Comparison of ENCODE assay signal across 16 cellular contexts in the genomic region with DNA sequence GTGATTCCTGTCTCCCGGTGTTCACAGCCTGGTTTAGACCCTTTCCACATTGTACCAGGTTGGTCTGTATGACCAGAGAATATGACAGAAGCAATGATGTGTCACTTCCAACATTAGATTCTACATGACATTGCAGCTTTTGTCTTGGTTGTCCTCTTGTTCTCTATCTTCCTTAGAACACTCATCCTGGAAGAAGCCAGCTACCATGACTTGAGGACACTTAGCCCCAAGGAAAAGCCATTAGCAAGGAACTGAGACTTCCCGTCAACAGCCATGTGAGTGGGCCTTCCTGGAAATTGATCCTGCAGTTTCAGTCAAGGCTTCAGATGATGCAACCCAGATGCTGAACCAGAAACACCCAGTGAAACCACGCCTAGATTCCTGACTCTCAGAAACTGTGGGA.
A peak's percentile ranks its signal among the peaks of the same experiment; 100 is the strongest.
DNase-seq lines count a peak whose midpoint lies in the region; ATAC-seq, FAIRE-seq and TF ChIP-seq lines count a peak whose summit lies in the region.
"Had no signal": no experiment of that assay in that cellular context is flagged by ENCODE, and none has a peak within 500 bp of the region (broad histone marks: within the 10 kb centered on the region; RNA-seq: fewer than 3 reads in every experiment).

No MANE protein-coding gene starts in this region.

- FAIRE-seq in A549 (lab: Jason Lieb, UNC) (no peak), K562 (lab: Jason Lieb, UNC) (peak; percentile 19)

- H3K27me3 ChIP-seq in K562 (ENCODE audit: control insufficient read depth in 2 of 2, insufficient read depth in 2 of 2, low read length in 2 of 2): no peaks in the 10 kb centered on the region
- H3K27me3 ChIP-seq: tibial artery had no signal

- H3K9me1 ChIP-seq in K562 (ENCODE audit: control insufficient read depth, insufficient read depth, low read length): no peaks in the 10 kb centered on the region

- H2AFZ ChIP-seq in K562 (ENCODE audit: low read depth, low read length): peak overlapping the region; percentile 64

- DNase-seq in A549 (ENCODE audit: low read depth in 1 of 2, low spot score in 1 of 2): peak in 1 of 2 experiments; percentile 65
- DNase-seq in K562 (ENCODE audit: extremely low read depth in 1 of 4, low spot score in 3 of 4): peak in 1 of 4 experiments; percentile 39
- peak; percentile 83 for DNase-seq in iris pigment epithelial cell (ENCODE audit: low read depth)
- DNase-seq in activated CD8-positive, alpha-beta memory T cell treated with anti-CD3 and anti-CD28 coated beads for 24 hours: no peak
- no peak for DNase-seq in NCI-H146 (lab: John Stamatoyannopoulos, UW)
- DNase-seq: activated CD4-positive, alpha-beta T cell treated with anti-CD3 and anti-CD28 coated beads, Interleukin-2, amount 10 ng/mL, durations not matched to agents 24 days and 14 days; activated naive CD4-positive, alpha-beta T cell; effector CD8-positive, alpha-beta T cell; NCI-H187 treated with DMSO at 0.1 percent for 48 hours; nucleus accumbens; SIG-M5 had no signal

- H3K4me3 ChIP-seq in A549 (no peak overlapping the region), HEK293 (ENCODE audit: low read depth, low read length) (no peak overlapping the region), K562 (no peak overlapping the region)
- H3K4me3 ChIP-seq: tibial artery had no signal

- TF ChIP-seq CTCF in A549 (IDR thresholded peaks at IDR 0.05) (no peak), HEK293 (tag by site-specific recombination; IDR thresholded peaks at IDR 0.05) (no peak), K562 (IDR thresholded peaks at IDR 0.05 in 2 of 3, conservative IDR thresholded peaks at IDR 0.05 in 1 of 3; ENCODE audit: insufficient read depth in 2 of 3, low read depth in 1 of 3, low read length in 3 of 3) (no peak)

- POLR2A ChIA-PET in A549 (lab: Yijun Ruan, JAX): no interaction called here
- POLR2A ChIA-PET in HEK293 (lab: Yijun Ruan, JAX): no interaction called here
- POLR2A ChIA-PET in K562 (lab: Yijun Ruan, JAX): interaction anchor here (0.6 kb wide), 1 partner anchor 296 kb away, joined by 3 read pairs; no protein-coding TSS in a partner anchor

- no TSS peak for BruUV-seq in K562 (replicated peaks; lab: Mats Ljungman, UMichigan)

- TF ChIP-seq RAD21 in A549 (conservative IDR thresholded peaks at IDR 0.05 in 1 of 2, IDR thresholded peaks at IDR 0.05 in 1 of 2) (no peak), K562 (CRISPR knock-in tag; conservative IDR thresholded peaks at IDR 0.05 in 1 of 2, IDR thresholded peaks at IDR 0.05 in 1 of 2) (no peak; a peak in 1 of 4 replicates)

- H3K9me3 ChIP-seq in A549 (no peaks in the 10 kb centered on the region), HEK293 (ENCODE audit: control insufficient read depth, insufficient read depth, low read depth, low read length) (no peaks in the 10 kb centered on the region), K562 (replicated peaks; ENCODE audit: control insufficient read depth, insufficient read depth, low read depth, low read length) (no peaks in the 10 kb centered on the region)
- H3K9me3 ChIP-seq: tibial artery had no signal

- TF ChIP-seq EP300 in A549 (IDR thresholded peaks at IDR 0.05) (no peak), K562 (IDR thresholded peaks at IDR 0.05; ENCODE audit: low read length) (peak; percentile 85)

- H3K79me2 ChIP-seq in K562 (ENCODE audit: control insufficient read depth, insufficient read depth, low read length): no peaks in the 10 kb centered on the region

- in situ Hi-C loops in K562 (cut with MboI): no loop called here

- intact Hi-C loops in K562 (cut with micrococcal nuclease): loop anchor here (2.0 kb wide), 1 partner anchor 77 kb away; no protein-coding TSS in a partner anchor

- H3K4me2 ChIP-seq in A549 (peak overlapping the region; percentile 27), K562 (ENCODE audit: insufficient read depth, low read length) (no peak overlapping the region)

- peak overlapping the region in 1 of 2 experiments; percentile 31; a peak in 1 of 4 replicates for H3K9ac ChIP-seq in K562 (ENCODE audit: insufficient read depth in 1 of 2, low read depth in 2 of 2, low read length in 2 of 2)

- ATAC-seq in A549 (peak in 1 of 2 experiments; percentile 49; a peak in 1 of 6 replicates), K562 (peak; percentile 88), GM18868 (IDR thresholded peaks at IDR 0.05; ENCODE audit: unreplicated experiment) (no peak), HG03097 (IDR thresholded peaks at IDR 0.05; ENCODE audit: low FRiP score, unreplicated experiment) (no peak)

- TF ChIP-seq POLR2A in A549 (IDR thresholded peaks at IDR 0.05; ENCODE audit: low read length) (no peak), K562 (conservative IDR thresholded peaks at IDR 0.05) (no peak)

- CTCF ChIA-PET in A549 (lab: Yijun Ruan, JAX): no interaction called here
- CTCF ChIA-PET in HEK293 (lab: Yijun Ruan, JAX): interaction anchor here (0.7 kb wide), 1 partner anchor 19 kb away, joined by 3 read pairs; no protein-coding TSS in a partner anchor
- CTCF ChIA-PET in K562 (lab: Yijun Ruan, JAX; ENCODE audit: low intra/inter-chr PET ratio): no interaction called here

- H3K4me1 ChIP-seq in A549 (peaks cover 14% of the 10 kb centered on the region), HEK293 (ENCODE audit: control insufficient read depth, insufficient read depth, low read length) (no peaks in the 10 kb centered on the region), K562 (replicated peaks in 1 of 2; ENCODE audit: control insufficient read depth in 2 of 2, insufficient read depth in 2 of 2, low read length in 2 of 2) (peaks cover 0 to 12% of the 10 kb centered on the region in 2 experiments; a peak in 2 of 5 replicates)

- 61% methylated on average over 3 of the region's 3 CpGs for WGBS in A549 (ENCODE audit: missing lambda C conversion rate)
- WGBS in K562 (ENCODE audit: insufficient coverage, low coverage, missing lambda C conversion rate): 5% methylated on average over 3 of the region's 3 CpGs

- H3K27ac ChIP-seq in A549 (peak overlapping the region; percentile 68 to 84), HEK293 (ENCODE audit: extremely low read depth, low read depth, low read length) (no peak overlapping the region), K562 (ENCODE audit: extremely low read depth, low read depth, low read length) (peak overlapping the region; percentile 66; the same call in 2 of the 3 replicates)
- H3K27ac ChIP-seq: HL-60, tibial artery had no signal

- H3K36me3 ChIP-seq in HEK293 (ENCODE audit: control insufficient read depth in 2 of 2, insufficient read depth in 1 of 2, low read length in 2 of 2) (no peaks in the 10 kb centered on the region), K562 (ENCODE audit: control insufficient read depth, insufficient read depth, low read length) (no peaks in the 10 kb centered on the region)
- H3K36me3 ChIP-seq: tibial artery had no signal

- H4K20me1 ChIP-seq in K562 (replicated peaks; ENCODE audit: control insufficient read depth, insufficient read depth, low read length): no peaks in the 10 kb centered on the region

TF ChIP-seq in A549, 52 proteins besides CTCF, POLR2A, EP300 and RAD21 (continues in another document):
- TF ChIP-seq MYC (IDR thresholded peaks at IDR 0.05; ENCODE audit: borderline replicate concordance, low read length) (no peak), HDAC2 (IDR thresholded peaks at IDR 0.05) (no peak)
- TF ChIP-seq, protein P1, sequence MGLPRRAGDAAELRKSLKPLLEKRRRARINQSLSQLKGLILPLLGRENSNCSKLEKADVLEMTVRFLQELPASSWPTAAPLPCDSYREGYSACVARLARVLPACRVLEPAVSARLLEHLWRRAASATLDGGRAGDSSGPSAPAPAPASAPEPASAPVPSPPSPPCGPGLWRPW (IDR thresholded peaks at IDR 0.05): no peak

TF ChIP-seq in HEK293, 187 proteins besides CTCF, POLR2A, EP300 and RAD21 (continues in another document):
- TF ChIP-seq ZFHX2 (tag by site-specific recombination; conservative IDR thresholded peaks at IDR 0.05) (no peak), SETDB1 (IDR thresholded peaks at IDR 0.05; ENCODE audit: insufficient read length, low read length) (peak; percentile 46)

TF ChIP-seq in K562, 482 proteins besides CTCF, POLR2A, EP300 and RAD21 (continues in another document):
- TF ChIP-seq PURB (CRISPR knock-in tag; IDR thresholded peaks at IDR 0.05; ENCODE audit: low read depth) (no peak), ZNF24 (IDR thresholded peaks at IDR 0.05) (peak; percentile 75), NR2C1 (IDR thresholded peaks at IDR 0.05) (no peak), NR2C1 (tag; IDR thresholded peaks at IDR 0.05) (peak; percentile 86), DNMT1 (IDR thresholded peaks at IDR 0.05) (no peak), SOX6 (IDR thresholded peaks at IDR 0.05) (peak; percentile 63; the same call in 1 of the 2 replicates), LARP7 (IDR thresholded peaks at IDR 0.05) (no peak), PHTF2 (CRISPR knock-in tag; IDR thresholded peaks at IDR 0.05) (no peak), PTTG1 (tag; IDR thresholded peaks at IDR 0.05; ENCODE audit: low read depth) (peak; percentile 86), ZBTB17 (CRISPR knock-in tag; IDR thresholded peaks at IDR 0.05) (peak; percentile 87), ZNF76 (CRISPR knock-in tag; IDR thresholded peaks at IDR 0.05; ENCODE audit: borderline replicate concordance) (peak; percentile 80; the same call in 1 of the 2 replicates)
- TF ChIP-seq, protein P2, sequence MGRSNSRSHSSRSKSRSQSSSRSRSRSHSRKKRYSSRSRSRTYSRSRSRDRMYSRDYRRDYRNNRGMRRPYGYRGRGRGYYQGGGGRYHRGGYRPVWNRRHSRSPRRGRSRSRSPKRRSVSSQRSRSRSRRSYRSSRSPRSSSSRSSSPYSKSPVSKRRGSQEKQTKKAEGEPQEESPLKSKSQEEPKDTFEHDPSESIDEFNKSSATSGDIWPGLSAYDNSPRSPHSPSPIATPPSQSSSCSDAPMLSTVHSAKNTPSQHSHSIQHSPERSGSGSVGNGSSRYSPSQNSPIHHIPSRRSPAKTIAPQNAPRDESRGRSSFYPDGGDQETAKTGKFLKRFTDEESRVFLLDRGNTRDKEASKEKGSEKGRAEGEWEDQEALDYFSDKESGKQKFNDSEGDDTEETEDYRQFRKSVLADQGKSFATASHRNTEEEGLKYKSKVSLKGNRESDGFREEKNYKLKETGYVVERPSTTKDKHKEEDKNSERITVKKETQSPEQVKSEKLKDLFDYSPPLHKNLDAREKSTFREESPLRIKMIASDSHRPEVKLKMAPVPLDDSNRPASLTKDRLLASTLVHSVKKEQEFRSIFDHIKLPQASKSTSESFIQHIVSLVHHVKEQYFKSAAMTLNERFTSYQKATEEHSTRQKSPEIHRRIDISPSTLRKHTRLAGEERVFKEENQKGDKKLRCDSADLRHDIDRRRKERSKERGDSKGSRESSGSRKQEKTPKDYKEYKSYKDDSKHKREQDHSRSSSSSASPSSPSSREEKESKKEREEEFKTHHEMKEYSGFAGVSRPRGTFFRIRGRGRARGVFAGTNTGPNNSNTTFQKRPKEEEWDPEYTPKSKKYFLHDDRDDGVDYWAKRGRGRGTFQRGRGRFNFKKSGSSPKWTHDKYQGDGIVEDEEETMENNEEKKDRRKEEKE (IDR thresholded peaks at IDR 0.05; ENCODE audit: borderline replicate concordance in 1 of 2, control insufficient read depth in 1 of 2, low read depth in 2 of 2, low read length in 1 of 2): no peak
